ENCODE assay signal across 8 cellular contexts in the genomic region with DNA sequence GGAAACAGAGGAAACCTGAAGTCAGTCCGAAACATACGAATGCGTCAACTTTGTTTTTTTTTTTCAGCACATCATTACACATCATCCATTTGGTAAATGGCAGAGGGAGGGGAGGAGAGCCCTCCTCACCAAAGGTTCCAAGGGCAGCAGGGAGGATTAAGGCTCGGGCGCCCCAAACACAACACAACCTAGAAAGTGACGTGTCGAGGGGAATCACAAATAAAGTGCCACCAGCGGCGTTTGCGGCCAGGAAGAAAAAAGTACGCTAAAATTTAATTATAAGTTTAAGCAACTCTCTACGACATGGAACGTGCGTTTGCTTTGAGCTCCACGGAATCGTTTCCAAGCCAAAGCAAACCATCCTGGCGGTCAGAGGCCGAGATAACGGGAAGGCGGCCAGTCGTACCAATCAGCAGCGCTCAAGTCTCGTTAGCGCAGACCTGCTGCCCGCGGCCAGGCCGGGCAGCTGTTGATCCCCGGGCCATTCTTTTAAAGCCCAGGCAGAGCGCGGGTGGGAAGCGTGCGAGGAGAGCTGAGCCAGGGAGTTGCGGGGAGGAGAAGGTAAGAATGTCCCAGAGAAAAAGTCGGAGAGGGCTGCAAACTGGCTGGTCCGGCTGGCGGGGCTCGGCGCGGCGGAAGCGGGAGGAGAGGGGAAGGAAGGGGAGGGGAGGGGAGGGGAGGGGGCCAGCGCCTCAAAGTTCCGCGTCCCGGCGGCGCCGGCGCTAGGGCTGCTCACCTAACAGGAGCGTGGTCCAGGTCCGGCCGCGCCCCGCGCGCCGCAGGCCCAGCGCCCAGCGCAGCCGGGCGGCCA. TPM values are rescaled to one million over a fixed set of nuclear protein-coding genes. Genes with fewer than 3 reads are reported as not detected.
A peak's percentile ranks its signal among the peaks of the same experiment; 100 is the strongest.
DNase-seq lines count a peak whose midpoint lies in the region; ATAC-seq and TF ChIP-seq lines count a peak whose summit lies in the region.

No MANE protein-coding gene starts in this region.

- intact Hi-C loops in activated naive CD4-positive, alpha-beta T cell treated with anti-CD3 and anti-CD28 coated beads for 36 hours (cut with micrococcal nuclease) = loop anchor here (1.0 to 10.0 kb wide), 7 partner anchors 148 to 1972 kb away; a partner anchor contains a TSS

- peaks cover 4% of the 10 kb centered on the region for H3K27me3 ChIP-seq in AG04450 (ENCODE audit: control insufficient read depth, insufficient read depth, low read length)
- no peaks in the 10 kb centered on the region for H3K27me3 ChIP-seq in neuron (ENCODE audit: insufficient read depth, low read length)
- H3K27me3 ChIP-seq in upper lobe of left lung = no peaks in the 10 kb centered on the region

- H3K9me3 ChIP-seq in AG04450 (ENCODE audit: control insufficient read depth, insufficient read depth, low read length) (no peaks in the 10 kb centered on the region; the same call in 1 of the 2 replicates), neuron (ENCODE audit: low read length) (no peaks in the 10 kb centered on the region), upper lobe of left lung (no peaks in the 10 kb centered on the region)

- H3K4me3 ChIP-seq in AG04450 (ENCODE audit: low read depth, low read length) (peak overlapping the region; percentile 76), neuron (ENCODE audit: low read length) (peak overlapping the region; percentile 68), upper lobe of left lung (peak overlapping the region; percentile 80 to 94 (median 84))

- no peaks in the 10 kb centered on the region for H3K36me3 ChIP-seq in neuron (ENCODE audit: insufficient read depth, low read length)
- H3K36me3 ChIP-seq in upper lobe of left lung = no peaks in the 10 kb centered on the region

- H3K36me3 Mint-ChIP-seq in activated naive CD4-positive, alpha-beta T cell treated with anti-CD3 and anti-CD28 coated beads for 36 hours (ENCODE audit: low read depth) = no peaks in the 10 kb centered on the region

- H3K4me1 ChIP-seq in neuron (ENCODE audit: insufficient read depth, low read length) (peaks cover 23% of the 10 kb centered on the region), upper lobe of left lung (peaks cover 21 to 25% (median 24%) of the 10 kb centered on the region in 4 donors)

- peak overlapping the region; percentile 85 for H3K4me3 Mint-ChIP-seq in activated naive CD4-positive, alpha-beta T cell treated with anti-CD3 and anti-CD28 coated beads for 36 hours

- peak in 1 of 4 donors; percentile 27 for TF ChIP-seq POLR2A in upper lobe of left lung (IDR thresholded peaks at IDR 0.05)

- H3K27ac ChIP-seq in AG04450 (ENCODE audit: low read depth, low read length) = peak overlapping the region; percentile 61
- H3K27ac ChIP-seq in upper lobe of left lung = peak overlapping the region; percentile 81 to 91 (median 83)

- H3K4me1 Mint-ChIP-seq in activated naive CD4-positive, alpha-beta T cell treated with anti-CD3 and anti-CD28 coated beads for 36 hours (ENCODE audit: low read depth) = peaks cover 22% of the 10 kb centered on the region

- 0 out of 2 replicates have a peak, but pooled peaks have one; percentile 12 for TF ChIP-seq CTCF in AG04450 (IDR thresholded peaks at IDR 0.05; ENCODE audit: low read depth, low read length)
- peak in 1 of 6 experiments; percentile 17 for TF ChIP-seq CTCF in upper lobe of left lung (IDR thresholded peaks at IDR 0.05)

- ATAC-seq in GM18868 (IDR thresholded peaks at IDR 0.05; ENCODE audit: unreplicated experiment) = peak; percentile 14
- ATAC-seq in HG03460 (IDR thresholded peaks at IDR 0.05; ENCODE audit: unreplicated experiment) = peak; percentile 12
- ATAC-seq in upper lobe of left lung (ENCODE audit: low FRiP score in 2 of 2) = peak; percentile 29 to 64

- DNase-seq in AG04450 (ENCODE audit: low read depth, low spot score) (no peak), RPMI7951 (ENCODE audit: low read depth) (peak; percentile 80), germinal center (ENCODE audit: low spot score) (peak; percentile 44), upper lobe of left lung (peak; percentile 54 to 93)
- DNase-seq in activated naive CD4-positive, alpha-beta T cell treated with anti-CD3 and anti-CD28 coated beads for 36 hours = peak; percentile 39

- CTCF ChIA-PET in AG04450 (lab: Charles Lee) = interaction anchor here (0.5 to 1.4 kb wide), 18 partner anchors 10 to 1778 kb away, joined by 3 to 14 read pairs (median 4); no protein-coding TSS in a partner anchor
- CTCF ChIA-PET in activated naive CD4-positive, alpha-beta T cell treated with anti-CD3 and anti-CD28 coated beads for 36 hours (lab: Charles Lee) = interaction anchor here (1.2 to 1.5 kb wide), 2 partner anchors 212 to 329 kb away, joined by 3 to 11 read pairs; no protein-coding TSS in a partner anchor

- no peaks in the 10 kb centered on the region for H3K27me3 Mint-ChIP-seq in activated naive CD4-positive, alpha-beta T cell treated with anti-CD3 and anti-CD28 coated beads for 36 hours (ENCODE audit: low read depth)

- H3K9me3 Mint-ChIP-seq in activated naive CD4-positive, alpha-beta T cell treated with anti-CD3 and anti-CD28 coated beads for 36 hours = no peaks in the 10 kb centered on the region

- H2AFZ ChIP-seq in neuron (ENCODE audit: low read depth, low read length) = peak overlapping the region; percentile 64

- TF ChIP-seq EP300 in upper lobe of left lung (IDR thresholded peaks at IDR 0.05) = no peak

- POLR2A ChIA-PET in AG04450 (lab: Yijun Ruan, JAX) = interaction anchor here (0.9 kb wide), 1 partner anchor 32 kb away, joined by 3 read pairs; no protein-coding TSS in a partner anchor

- peak overlapping the region; percentile 71 for H3K27ac Mint-ChIP-seq in activated naive CD4-positive, alpha-beta T cell treated with anti-CD3 and anti-CD28 coated beads for 36 hours

- 0 to 1% methylated on average over 35 to 56 of the region's 61 CpGs for WGBS in upper lobe of left lung, 2 donors

RNA-seq across cellular contexts. Expression of a gene that starts 0.7 kb away (rescaled TPM):
- polyA plus RNA-seq in AG04450 (2011; rRNA removed) = 28.0 and 40.5 TPM in 2 replicates
- polyA minus RNA-seq in AG04450 (2011; rRNA and poly(A)+ RNA removed) = 12.9 and 27.0 TPM in 2 replicates
- 47.7 and 52.6 TPM in 2 replicates for total RNA-seq in RPMI7951 (2014; rRNA removed; shearing (Covaris generic))
- 1 to 10 TPM; 5.3 to 5.9 TPM for total RNA-seq in activated naive CD4-positive, alpha-beta T cell treated with anti-CD3 and anti-CD28 coated beads for 36 hours
- total RNA-seq in upper lobe of left lung = 10 to 100 TPM in 4 of 6 donors, 1 to 10 TPM in 2; 4.2 to 39.1 (median 28.3) TPM
